8 cellular contexts compared by ENCODE assay signal in genomic region chr3:60555704-60556340, GRCh38.
DNase-seq lines count a peak whose midpoint lies in the region; ATAC-seq and TF ChIP-seq lines count a peak whose summit lies in the region.

No MANE protein-coding gene starts in this region.

- peak; percentile 87 for ATAC-seq in GM18502 (IDR thresholded peaks at IDR 0.05; ENCODE audit: poor library complexity, unreplicated experiment)
- peak; percentile 92 for ATAC-seq in GM21737 (IDR thresholded peaks at IDR 0.05; ENCODE audit: unreplicated experiment)
- peak; percentile 90 for ATAC-seq in HG03565 (IDR thresholded peaks at IDR 0.05; ENCODE audit: unreplicated experiment)
- no peak for ATAC-seq in gastrocnemius medialis

- H3K9me3 ChIP-seq in colonic mucosa (no peaks in the 10 kb centered on the region), gastrocnemius medialis (no peaks in the 10 kb centered on the region), BE2C (no peaks in the 10 kb centered on the region)

- H3K27ac ChIP-seq in colonic mucosa (no peak overlapping the region), gastrocnemius medialis (no peak overlapping the region)

- H3K9ac ChIP-seq in colonic mucosa (ENCODE audit: low read depth in 2 of 2, low read length in 2 of 2): no peak overlapping the region

- H3K4me3 ChIP-seq in colonic mucosa (no peak overlapping the region), gastrocnemius medialis (no peak overlapping the region), BE2C (ENCODE audit: low read depth, low read length) (no peak overlapping the region)

- DNase-seq in iPS DF 4.7 (ENCODE audit: extremely low read depth, low spot score) (peak; percentile 78), colonic mucosa (no peak), gastrocnemius medialis (no peak), BE2C (no peak)
- DNase-seq in stimulated activated CD8-positive, alpha-beta memory T cell treated with anti-CD3 and anti-CD28 coated beads, Interleukin-4, amount 100 ng/mL, for 48 hours: no peak

- H3K4me1 ChIP-seq in colonic mucosa (no peaks in the 10 kb centered on the region), gastrocnemius medialis (no peaks in the 10 kb centered on the region), BE2C (no peaks in the 10 kb centered on the region)

- H3K36me3 ChIP-seq in colonic mucosa: no peaks in the 10 kb centered on the region
- no peaks in the 10 kb centered on the region for H3K36me3 ChIP-seq in gastrocnemius medialis
- H3K36me3 ChIP-seq in BE2C: no peaks in the 10 kb centered on the region

- intact Hi-C loops in colonic mucosa (cut with DNase I): no loop called here
- intact Hi-C loops in gastrocnemius medialis (cut with DNase I; ENCODE audit: low total_unique reads): no loop called here

- H3K27me3 ChIP-seq in colonic mucosa (no peaks in the 10 kb centered on the region), gastrocnemius medialis (no peaks in the 10 kb centered on the region), BE2C (no peaks in the 10 kb centered on the region)

- no peak for TF ChIP-seq POLR2A in gastrocnemius medialis (IDR thresholded peaks at IDR 0.05)

- no peak for TF ChIP-seq CTCF in colonic mucosa (IDR thresholded peaks at IDR 0.05)
- TF ChIP-seq CTCF in gastrocnemius medialis (IDR thresholded peaks at IDR 0.05 in 4 of 5, conservative IDR thresholded peaks at IDR 0.05 in 1 of 5): no peak
- no peak for TF ChIP-seq CTCF in BE2C (IDR thresholded peaks at IDR 0.05; ENCODE audit: low read depth, low read length)

- in situ Hi-C loops in gastrocnemius medialis (cut with MboI; ENCODE audit: low sequenced_read_pairs in 4 of 4): no loop called here

Comparison
In these comparisons a context has a peak if more than half of its experiments do, and no peak if none do; other contexts are left out.
1. ATAC-seq: peak in GM18502 (single experiment), GM21737 (single experiment) and HG03565 (single experiment); none in gastrocnemius medialis (0 of 2).